In the genomic region with DNA sequence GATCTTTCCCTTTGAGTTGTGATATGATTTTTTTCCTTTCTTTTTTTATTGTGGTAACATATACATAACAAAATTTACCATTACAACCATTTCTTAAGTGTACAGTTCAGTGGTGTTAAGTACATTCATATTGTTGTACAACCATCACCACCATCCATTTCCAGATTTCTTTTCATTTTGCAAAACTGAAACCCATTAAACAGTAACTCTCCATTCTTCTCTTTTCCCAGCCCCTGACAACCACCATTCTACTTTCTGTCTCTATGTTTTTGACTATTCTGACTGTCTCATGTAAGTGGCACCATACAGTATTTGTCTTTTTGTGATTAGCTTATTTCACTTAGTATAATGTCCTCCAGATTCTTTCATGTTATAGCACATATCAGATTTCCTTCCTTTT, we compare ENCODE assay signal across 19 cellular contexts.
"Had no signal": no experiment of that assay in that cellular context is flagged by ENCODE, and none has a peak within 500 bp of the region (broad histone marks: within the 10 kb centered on the region; RNA-seq: fewer than 3 reads in every experiment).

No MANE protein-coding gene starts in this region.

- DNase-seq: activated CD4-positive, alpha-beta T cell treated with anti-CD3 and anti-CD28 coated beads, Interleukin-2, amount 50 U/mL, for 1 hour; activated effector memory CD4-positive, alpha-beta T cell treated with Interleukin-2 at 50 U/mL for 16 hours; activated naive CD8-positive, alpha-beta T cell treated with anti-CD3 and anti-CD28 coated beads, Interleukin-2, amount 10 ng/mL, durations not matched to agents 7 days and 5 days; anterior cingulate cortex; caudate nucleus; effector memory CD8-positive, alpha-beta T cell; esophagus squamous epithelium; islet precursor cell; left colon; lower lobe of right lung; occipital lobe; posterior cingulate gyrus; retina; spleen; stimulated activated naive CD4-positive, alpha-beta T cell; substantia nigra; T1000; tibial artery had no signal

- H3K9me3 Mint-ChIP-seq: activated naive CD8-positive, alpha-beta T cell treated with anti-CD3 and anti-CD28 coated beads, Interleukin-2, amount 10 ng/mL, durations not matched to agents 7 days and 5 days; effector memory CD8-positive, alpha-beta T cell had no signal

- H3K4me3 Mint-ChIP-seq: activated naive CD8-positive, alpha-beta T cell treated with anti-CD3 and anti-CD28 coated beads, Interleukin-2, amount 10 ng/mL, durations not matched to agents 7 days and 5 days; brain; effector memory CD8-positive, alpha-beta T cell had no signal

- ATAC-seq: effector memory CD8-positive, alpha-beta T cell; left colon; lower lobe of right lung had no signal

- H3K27me3 Mint-ChIP-seq: activated naive CD8-positive, alpha-beta T cell treated with anti-CD3 and anti-CD28 coated beads, Interleukin-2, amount 10 ng/mL, durations not matched to agents 7 days and 5 days; brain; effector memory CD8-positive, alpha-beta T cell had no signal

- H3K27ac Mint-ChIP-seq: activated naive CD8-positive, alpha-beta T cell treated with anti-CD3 and anti-CD28 coated beads, Interleukin-2, amount 10 ng/mL, durations not matched to agents 7 days and 5 days had no signal
